In the genomic region with DNA sequence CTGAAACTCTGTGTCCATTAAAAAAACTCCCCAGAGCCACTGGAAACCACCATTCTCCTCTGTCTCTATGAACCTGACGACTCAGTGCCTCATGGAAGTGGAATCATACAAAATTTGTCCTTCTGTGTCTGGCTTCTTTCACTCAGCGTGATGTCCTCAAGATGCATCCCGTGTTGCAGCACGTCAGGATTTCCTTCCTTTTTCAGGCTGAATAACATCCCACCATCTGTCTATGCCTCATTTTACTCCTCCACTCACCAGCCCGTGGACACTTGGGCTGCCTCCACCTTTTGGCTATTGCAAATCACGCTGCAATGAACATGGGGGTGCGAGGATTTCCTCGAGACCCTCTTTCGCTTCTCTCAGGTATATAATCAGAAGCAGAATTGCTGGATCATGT, we compare ENCODE assay signal across 20 cellular contexts. TPM values are rescaled to one million over a fixed set of nuclear protein-coding genes. Genes with fewer than 3 reads are reported as not detected.
DNase-seq lines count a peak whose midpoint lies in the region; ATAC-seq and TF ChIP-seq lines count a peak whose summit lies in the region.
"Had no signal": no experiment of that assay in that cellular context is flagged by ENCODE, and none has a peak within 500 bp of the region (broad histone marks: within the 10 kb centered on the region; RNA-seq: fewer than 3 reads in every experiment).

No MANE protein-coding gene starts in this region.

- H3K27ac Mint-ChIP-seq in activated naive CD4-positive, alpha-beta T cell treated with anti-CD3 and anti-CD28 coated beads, Interleukin-2, amount 50 U/mL, for 24 hours: peak overlapping the region; percentile 19
- H3K27ac Mint-ChIP-seq in activated naive CD4-positive, alpha-beta T cell treated with anti-CD3 and anti-CD28 coated beads, Interleukin-2, amount 10 ng/mL, durations not matched to agents 7 days and 5 days: no peak overlapping the region
- H3K27ac Mint-ChIP-seq: CD8-positive, alpha-beta T cell; HFFc6 had no signal

- H3K36me3 Mint-ChIP-seq in activated naive CD4-positive, alpha-beta T cell treated with anti-CD3 and anti-CD28 coated beads, Interleukin-2, amount 50 U/mL, for 24 hours: no peaks in the 10 kb centered on the region
- H3K36me3 Mint-ChIP-seq in activated naive CD4-positive, alpha-beta T cell treated with anti-CD3 and anti-CD28 coated beads, Interleukin-2, amount 10 ng/mL, durations not matched to agents 7 days and 5 days: no peaks in the 10 kb centered on the region
- H3K36me3 Mint-ChIP-seq: CD8-positive, alpha-beta T cell had no signal

- CTCF ChIA-PET in activated naive CD4-positive, alpha-beta T cell treated with anti-CD3 and anti-CD28 coated beads, Interleukin-2, amount 10 ng/mL, durations not matched to agents 7 days and 5 days (lab: Charles Lee): interaction anchor here (0.7 to 4.7 kb wide), 8 partner anchors 11 to 372 kb away, joined by 3 to 46 read pairs (median 3); a partner anchor contains a TSS

- ATAC-seq in omental fat pad (ENCODE audit: low FRiP score): no peak
- ATAC-seq in HG02938 (IDR thresholded peaks at IDR 0.05; ENCODE audit: unreplicated experiment): no peak
- ATAC-seq: CD8-positive, alpha-beta T cell had no signal

- in situ Hi-C loops in KBM-7 (cut with MboI; ENCODE audit: low pct_unique_long_range_greater_than_20kb, low sequenced_read_pairs): no loop called here

- no peak for DNase-seq in activated naive CD4-positive, alpha-beta T cell treated with anti-CD3 and anti-CD28 coated beads, Interleukin-2, amount 10 ng/mL, durations not matched to agents 7 days and 5 days
- DNase-seq in KBM-7: peak; percentile 11
- DNase-seq in dermis blood vessel endothelial cell: peak; percentile 18
- peak; percentile 11 for DNase-seq in omental fat pad (ENCODE audit: low spot score)
- no peak for DNase-seq in globus pallidus (ENCODE audit: low spot score)
- DNase-seq in pons (ENCODE audit: low spot score): no peak
- DNase-seq: 8988T; C1 segment of cervical spinal cord; CD8-positive, alpha-beta T cell; COR-L47; DMS153; DMS79 treated with DMSO at 0.1 percent for 48 hours; EL; GOT3; HCEC 1CT; HFFc6; IMR-90 had no signal

- no peak for TF ChIP-seq CTCF in omental fat pad (IDR thresholded peaks at IDR 0.05)

- no peak overlapping the region for H3K4me3 Mint-ChIP-seq in activated naive CD4-positive, alpha-beta T cell treated with anti-CD3 and anti-CD28 coated beads, Interleukin-2, amount 50 U/mL, for 24 hours
- no peak overlapping the region for H3K4me3 Mint-ChIP-seq in activated naive CD4-positive, alpha-beta T cell treated with anti-CD3 and anti-CD28 coated beads, Interleukin-2, amount 10 ng/mL, durations not matched to agents 7 days and 5 days
- H3K4me3 Mint-ChIP-seq: B cell; CD8-positive, alpha-beta T cell; HFFc6 had no signal

- H3K4me1 Mint-ChIP-seq in activated naive CD4-positive, alpha-beta T cell treated with anti-CD3 and anti-CD28 coated beads, Interleukin-2, amount 50 U/mL, for 24 hours: peaks cover 5% of the 10 kb centered on the region
- peaks cover 2% of the 10 kb centered on the region for H3K4me1 Mint-ChIP-seq in activated naive CD4-positive, alpha-beta T cell treated with anti-CD3 and anti-CD28 coated beads, Interleukin-2, amount 10 ng/mL, durations not matched to agents 7 days and 5 days

- H3K9me3 Mint-ChIP-seq in activated naive CD4-positive, alpha-beta T cell treated with anti-CD3 and anti-CD28 coated beads, Interleukin-2, amount 50 U/mL, for 24 hours: no peaks in the 10 kb centered on the region
- no peaks in the 10 kb centered on the region for H3K9me3 Mint-ChIP-seq in activated naive CD4-positive, alpha-beta T cell treated with anti-CD3 and anti-CD28 coated beads, Interleukin-2, amount 10 ng/mL, durations not matched to agents 7 days and 5 days
- H3K9me3 Mint-ChIP-seq: CD8-positive, alpha-beta T cell; HFFc6 had no signal

- no peaks in the 10 kb centered on the region for H3K27me3 Mint-ChIP-seq in activated naive CD4-positive, alpha-beta T cell treated with anti-CD3 and anti-CD28 coated beads, Interleukin-2, amount 50 U/mL, for 24 hours
- H3K27me3 Mint-ChIP-seq in activated naive CD4-positive, alpha-beta T cell treated with anti-CD3 and anti-CD28 coated beads, Interleukin-2, amount 10 ng/mL, durations not matched to agents 7 days and 5 days: peaks cover 42% of the 10 kb centered on the region
- H3K27me3 Mint-ChIP-seq: B cell had no signal

RNA-seq across cellular contexts. Expression of a gene that starts 12.7 kb away (rescaled TPM):
- 0.85 and 0.93 TPM in 2 replicates for total RNA-seq in dermis blood vessel endothelial cell
- total RNA-seq in omental fat pad: 1 to 10 TPM; 2.3 to 4.9 (median 3.3) TPM
- total RNA-seq: B cell; CD8-positive, alpha-beta T cell; IMR-90 had no signal

RNA-seq across cellular contexts. Expression of a gene that starts 44.4 kb away (rescaled TPM):
- not detected in 2 replicates for total RNA-seq in dermis blood vessel endothelial cell
- total RNA-seq in omental fat pad: under 1 TPM in 1 of 4 donors, not detected in 3; 0.28 TPM
- total RNA-seq: B cell; CD8-positive, alpha-beta T cell; HFFc6; IMR-90 had no signal

Comparison
In these comparisons a context has a peak if more than half of its experiments do, and no peak if none do; other contexts are left out.
1. DNase-seq: peak in KBM-7 (single experiment), dermis blood vessel endothelial cell (single experiment) and omental fat pad (single experiment); none in activated naive CD4-positive, alpha-beta T cell treated with anti-CD3 and anti-CD28 coated beads, Interleukin-2, amount 10 ng/mL, durations not matched to agents 7 days and 5 days (single experiment), globus pallidus (single experiment) and pons (single experiment).